ENCODE assay signal across 13 cellular contexts in genomic region chr14:98966465-98967162, GRCh38.
A peak's percentile ranks its signal among the peaks of the same experiment; 100 is the strongest.
DNase-seq lines count a peak whose midpoint lies in the region; ATAC-seq lines count a peak whose summit lies in the region.
"Had no signal": no experiment of that assay in that cellular context is flagged by ENCODE, and none has a peak within 500 bp of the region (broad histone marks: within the 10 kb centered on the region; RNA-seq: fewer than 3 reads in every experiment).

No MANE protein-coding gene starts in this region.

- H3K4me1 Mint-ChIP-seq in stimulated activated naive CD8-positive, alpha-beta T cell treated with anti-CD3 and anti-CD28 coated beads, Interleukin-15, amount 100 ng/mL, for 72 hours: peaks cover 47% of the 10 kb centered on the region
- peaks cover 29% of the 10 kb centered on the region for H3K4me1 Mint-ChIP-seq in activated T-helper 2 cell treated with anti-CD3 and anti-CD28 coated beads, Interferon-gamma antibody, Interleukin-2, Interleukin-4, amounts not matched to agents 10 μg/mL and 5 μg/mL and 100 μg/mL, durations not matched to agents 14 hours and 24 hours and 36 hours (ENCODE audit: low read depth)

- intact Hi-C loops in activated T-helper 2 cell treated with anti-CD3 and anti-CD28 coated beads, Interferon-gamma antibody, Interleukin-2, Interleukin-4, amounts not matched to agents 10 μg/mL and 5 μg/mL and 100 μg/mL, durations not matched to agents 14 hours and 24 hours and 36 hours (cut with micrococcal nuclease): no loop called here

- H3K4me3 Mint-ChIP-seq in stimulated activated naive CD8-positive, alpha-beta T cell treated with anti-CD3 and anti-CD28 coated beads, Interleukin-15, amount 100 ng/mL, for 72 hours: no peak overlapping the region
- no peak overlapping the region for H3K4me3 Mint-ChIP-seq in activated T-helper 2 cell treated with anti-CD3 and anti-CD28 coated beads, Interferon-gamma antibody, Interleukin-2, Interleukin-4, amounts not matched to agents 10 μg/mL and 5 μg/mL and 100 μg/mL, durations not matched to agents 14 hours and 24 hours and 36 hours (ENCODE audit: low read depth)
- H3K4me3 Mint-ChIP-seq: CD8-positive, alpha-beta T cell had no signal

- H3K27me3 Mint-ChIP-seq in stimulated activated naive CD8-positive, alpha-beta T cell treated with anti-CD3 and anti-CD28 coated beads, Interleukin-15, amount 100 ng/mL, for 72 hours: no peaks in the 10 kb centered on the region
- H3K27me3 Mint-ChIP-seq in activated T-helper 2 cell treated with anti-CD3 and anti-CD28 coated beads, Interferon-gamma antibody, Interleukin-2, Interleukin-4, amounts not matched to agents 10 μg/mL and 5 μg/mL and 100 μg/mL, durations not matched to agents 14 hours and 24 hours and 36 hours (ENCODE audit: low read depth): peaks cover 20% of the 10 kb centered on the region

- peak; percentile 28 for ATAC-seq in stimulated activated naive CD8-positive, alpha-beta T cell treated with anti-CD3 and anti-CD28 coated beads, Interleukin-15, Interleukin-2, amounts not matched to agents 100 U/mL and 50 U/mL, for 24 hours
- ATAC-seq in stimulated activated naive CD8-positive, alpha-beta T cell treated with anti-CD3 and anti-CD28 coated beads, Interleukin-15, amount 100 ng/mL, for 72 hours: no peak
- ATAC-seq: A549; CD8-positive, alpha-beta T cell had no signal

- H3K9me3 Mint-ChIP-seq in stimulated activated naive CD8-positive, alpha-beta T cell treated with anti-CD3 and anti-CD28 coated beads, Interleukin-15, amount 100 ng/mL, for 72 hours: no peaks in the 10 kb centered on the region
- no peaks in the 10 kb centered on the region for H3K9me3 Mint-ChIP-seq in activated T-helper 2 cell treated with anti-CD3 and anti-CD28 coated beads, Interferon-gamma antibody, Interleukin-2, Interleukin-4, amounts not matched to agents 10 μg/mL and 5 μg/mL and 100 μg/mL, durations not matched to agents 14 hours and 24 hours and 36 hours
- H3K9me3 Mint-ChIP-seq: CD8-positive, alpha-beta T cell had no signal

- no peaks in the 10 kb centered on the region for H3K36me3 Mint-ChIP-seq in activated T-helper 2 cell treated with anti-CD3 and anti-CD28 coated beads, Interferon-gamma antibody, Interleukin-2, Interleukin-4, amounts not matched to agents 10 μg/mL and 5 μg/mL and 100 μg/mL, durations not matched to agents 14 hours and 24 hours and 36 hours (ENCODE audit: low read depth)
- H3K36me3 Mint-ChIP-seq: CD8-positive, alpha-beta T cell had no signal

- no peak overlapping the region for H3K27ac Mint-ChIP-seq in stimulated activated naive CD8-positive, alpha-beta T cell treated with anti-CD3 and anti-CD28 coated beads, Interleukin-15, amount 100 ng/mL, for 72 hours
- H3K27ac Mint-ChIP-seq in activated T-helper 2 cell treated with anti-CD3 and anti-CD28 coated beads, Interferon-gamma antibody, Interleukin-2, Interleukin-4, amounts not matched to agents 10 μg/mL and 5 μg/mL and 100 μg/mL, durations not matched to agents 14 hours and 24 hours and 36 hours: peak overlapping the region; percentile 24
- H3K27ac Mint-ChIP-seq: CD8-positive, alpha-beta T cell had no signal

- DNase-seq in stimulated activated naive CD8-positive, alpha-beta T cell treated with anti-CD3 and anti-CD28 coated beads, Interleukin-15, Interleukin-2, amounts not matched to agents 100 U/mL and 50 U/mL, for 24 hours: no peak
- no peak for DNase-seq in stimulated activated naive CD8-positive, alpha-beta T cell treated with anti-CD3 and anti-CD28 coated beads, Interleukin-15, amount 100 ng/mL, for 72 hours
- no peak for DNase-seq in activated T-helper 2 cell treated with anti-CD3 and anti-CD28 coated beads, Interferon-gamma antibody, Interleukin-2, Interleukin-4, amounts not matched to agents 10 μg/mL and 5 μg/mL and 100 μg/mL, durations not matched to agents 14 hours and 24 hours and 36 hours (ENCODE audit: low spot score)
- DNase-seq in islet precursor cell: peak; percentile 14
- DNase-seq in T-helper 1 cell: no peak
- no peak for DNase-seq in activated CD4-positive, alpha-beta T cell treated with anti-CD3 and anti-CD28 coated beads, Interleukin-2, amount 50 U/mL, for 4 hours
- DNase-seq in HT-29 (ENCODE audit: low spot score): no peak
- DNase-seq: BE2C, Caco-2, DMS53, GF-D8 had no signal
